ENCODE assay signal across 1 cellular context in the genomic region with DNA sequence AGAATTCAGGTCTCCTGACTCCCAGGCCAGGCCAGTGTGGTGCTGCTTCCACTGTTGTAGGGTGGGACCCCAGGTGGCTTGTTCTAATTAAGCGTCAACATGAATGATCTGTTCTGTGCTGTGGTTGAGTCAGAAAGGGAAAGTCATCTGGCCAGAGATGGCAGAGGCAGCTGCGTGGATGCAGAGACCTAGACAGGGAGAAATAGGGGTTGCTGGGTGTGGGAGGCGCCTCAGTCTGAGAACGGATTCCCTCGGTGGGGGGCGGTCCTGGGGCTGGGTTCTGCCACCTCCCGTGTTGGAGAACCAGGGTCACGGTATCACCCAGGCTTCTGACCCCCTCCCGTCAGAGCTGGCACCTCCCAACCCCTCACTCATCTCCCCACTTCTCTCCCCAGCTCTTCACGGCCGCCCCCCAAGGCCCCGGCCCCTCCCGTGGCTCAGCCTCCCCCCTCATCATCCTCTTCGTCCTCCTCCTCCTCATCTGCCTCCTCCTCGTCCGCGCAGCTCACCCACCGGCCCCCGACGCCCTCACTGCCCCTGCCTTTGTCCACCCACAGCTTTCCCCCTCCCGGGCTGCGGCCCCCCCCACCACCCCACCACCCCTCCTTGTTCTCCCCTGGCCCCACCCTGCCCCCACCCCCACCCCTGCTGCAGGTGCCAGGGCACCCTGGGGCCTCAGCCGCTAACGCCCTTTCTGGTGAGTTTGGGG.
TF ChIP-seq lines count a peak whose summit lies in the region.

No MANE protein-coding gene starts in this region.

TF ChIP-seq in HepG2, 621 proteins besides CTCF, POLR2A, EP300 and RAD21:
- no peak for TF ChIP-seq SUZ12 (IDR thresholded peaks at IDR 0.05; ENCODE audit: low read depth, low read length)
- TF ChIP-seq ZNF550 (CRISPR knock-in tag; IDR thresholded peaks at IDR 0.05; ENCODE audit: borderline replicate concordance) = no peak
- TF ChIP-seq SOX5 (CRISPR knock-in tag; IDR thresholded peaks at IDR 0.05; ENCODE audit: borderline replicate concordance) = no peak
- no peak for TF ChIP-seq FOSL1 (CRISPR knock-in tag; IDR thresholded peaks at IDR 0.05; ENCODE audit: borderline replicate concordance)
- peak; percentile 17 for TF ChIP-seq HNRNPK (IDR thresholded peaks at IDR 0.05; ENCODE audit: low read depth, low read length, poor library complexity, severe bottlenecking)
- TF ChIP-seq SNAI1 (CRISPR knock-in tag; IDR thresholded peaks at IDR 0.05; ENCODE audit: borderline replicate concordance) = no peak
